1 cellular context compared by ENCODE assay signal in genomic region chr4:74933562-74934015, GRCh38.
TF ChIP-seq lines count a peak whose summit lies in the region.

No MANE protein-coding gene starts in this region.

TF ChIP-seq in GM23338, 12 proteins besides CTCF, POLR2A, EP300 and RAD21 (continued from another document):
- no peak for TF ChIP-seq ZNF462 (CRISPR knock-in tag; IDR thresholded peaks at IDR 0.05)
- TF ChIP-seq ZNF114 (CRISPR knock-in tag; IDR thresholded peaks at IDR 0.05) = no peak
- no peak for TF ChIP-seq EZH2phosphoT487 (IDR thresholded peaks at IDR 0.05; ENCODE audit: unreplicated experiment)
- TF ChIP-seq EZH2 (IDR thresholded peaks at IDR 0.05; ENCODE audit: low read depth, unreplicated experiment) = no peak
- no peak for TF ChIP-seq POLR2AphosphoS5 (IDR thresholded peaks at IDR 0.05; ENCODE audit: low read depth)
- no peak for TF ChIP-seq JUNB (IDR thresholded peaks at IDR 0.05; ENCODE audit: unreplicated experiment)
